Comparison of ENCODE assay signal across 17 cellular contexts in the genomic region with DNA sequence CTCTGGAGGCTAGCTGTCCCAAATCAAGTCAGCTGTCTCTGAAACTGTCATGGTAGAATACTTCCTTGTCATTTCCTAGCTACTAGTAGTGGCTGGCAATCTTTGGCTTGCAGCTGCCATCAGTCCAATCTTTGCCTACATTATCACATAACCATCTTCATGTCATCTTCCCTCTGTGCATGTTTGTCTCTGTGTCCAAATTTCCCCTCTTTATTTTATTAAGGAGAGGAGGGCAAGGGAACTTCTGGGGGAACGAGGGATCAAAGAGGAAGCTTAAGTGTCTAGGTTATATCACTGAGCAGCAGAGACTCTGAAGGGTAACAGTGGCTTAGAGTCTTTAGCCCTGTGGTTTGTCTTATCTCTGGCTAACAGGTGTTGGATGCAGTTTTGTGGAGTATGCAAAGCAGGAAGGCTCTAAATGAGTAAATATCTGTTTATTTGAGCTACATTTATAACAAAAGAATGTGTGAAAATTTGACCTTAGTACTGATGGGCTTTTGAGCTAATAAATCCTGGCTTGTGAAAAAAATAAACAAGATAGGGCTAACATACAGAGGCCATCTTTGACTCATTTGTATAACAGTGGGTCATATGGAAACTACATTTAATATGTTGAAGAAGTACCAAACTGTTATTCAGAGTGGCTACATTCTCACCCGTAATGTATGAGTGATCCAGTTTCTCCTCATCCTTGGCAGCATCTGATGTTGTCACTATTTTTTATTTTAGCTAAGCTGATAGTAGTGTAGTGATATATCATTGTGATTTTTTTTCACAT. TPM values are rescaled to one million over a fixed set of nuclear protein-coding genes. Genes with fewer than 3 reads are reported as not detected.
DNase-seq lines count a peak whose midpoint lies in the region; ATAC-seq and TF ChIP-seq lines count a peak whose summit lies in the region.
"Had no signal": no experiment of that assay in that cellular context is flagged by ENCODE, and none has a peak within 500 bp of the region (broad histone marks: within the 10 kb centered on the region; RNA-seq: fewer than 3 reads in every experiment).

No MANE protein-coding gene starts in this region.

- DNase-seq in GM06990 (ENCODE audit: extremely low read depth, insufficient read length) (peak; percentile 9), GM19238 (ENCODE audit: insufficient read length, low spot score) (no peak), putamen (ENCODE audit: low spot score) (no peak), H7 (no peak), G401 (ENCODE audit: low spot score) (no peak)
- DNase-seq: activated B cell treated with CpG ODN at 0.5 μM for 24 hours, DMS153, head of caudate nucleus, left ventricle myocardium superior, NCI-H1105, NCI-H526, nephron progenitor cell had no signal

- H3K4me3 ChIP-seq in GM06990 (replicated peaks; ENCODE audit: low read depth, low read length) (no peak overlapping the region), H7 (ENCODE audit: insufficient read depth, low read depth, low read length) (no peak overlapping the region)
- H3K4me3 ChIP-seq: SJCRH30, tibial nerve had no signal

- no peaks in the 10 kb centered on the region for H3K36me3 ChIP-seq in GM06990 (ENCODE audit: control insufficient read depth, insufficient read depth, low read length)
- H3K36me3 ChIP-seq in H7 (replicated peaks; ENCODE audit: control insufficient read depth, insufficient read depth, low read length), result no peaks in the 10 kb centered on the region
- H3K36me3 ChIP-seq: SJCRH30, tibial nerve had no signal

- no peak for TF ChIP-seq CTCF in GM06990 (IDR thresholded peaks at IDR 0.05; ENCODE audit: insufficient read depth, low read length, poor library complexity, severe bottlenecking)

- H3K27me3 ChIP-seq in GM06990 (replicated peaks; ENCODE audit: control insufficient read depth, insufficient read depth, low read length) (no peaks in the 10 kb centered on the region), H7 (ENCODE audit: control insufficient read depth, insufficient read depth, low read length) (no peaks in the 10 kb centered on the region)
- H3K27me3 ChIP-seq: SJCRH30 had no signal

- ATAC-seq in GM19351 (IDR thresholded peaks at IDR 0.05; ENCODE audit: unreplicated experiment), result peak; percentile 94
- ATAC-seq in HG02759 (IDR thresholded peaks at IDR 0.05; ENCODE audit: unreplicated experiment), result peak; percentile 96
- peak; percentile 97 for ATAC-seq in HG03439 (IDR thresholded peaks at IDR 0.05; ENCODE audit: unreplicated experiment)
- ATAC-seq: left ventricle myocardium superior had no signal

- in situ Hi-C loops in G401 (cut with HindIII; ENCODE audit: low sequenced_read_pairs), result no loop called here

RNA-seq across cellular contexts. Expression of a gene that starts 49.4 kb away (rescaled TPM):
- total RNA-seq in H7 (2014; rRNA removed; shearing (Covaris generic)), result 17.5 and 21.3 TPM in 2 replicates
- total RNA-seq in G401 (2014; rRNA removed; shearing (Covaris generic)), result 3.3 and 5.4 TPM in 2 replicates
